1 cellular context compared by ENCODE assay signal in genomic region chr17:1573932-1574696, GRCh38.
A peak's percentile ranks its signal among the peaks of the same experiment; 100 is the strongest.
TF ChIP-seq lines count a peak whose summit lies in the region.

No MANE protein-coding gene starts in this region.

TF ChIP-seq in HepG2, 621 proteins besides CTCF, POLR2A, EP300 and RAD21 (continued from another document and continues in another):
- TF ChIP-seq, protein P1, sequence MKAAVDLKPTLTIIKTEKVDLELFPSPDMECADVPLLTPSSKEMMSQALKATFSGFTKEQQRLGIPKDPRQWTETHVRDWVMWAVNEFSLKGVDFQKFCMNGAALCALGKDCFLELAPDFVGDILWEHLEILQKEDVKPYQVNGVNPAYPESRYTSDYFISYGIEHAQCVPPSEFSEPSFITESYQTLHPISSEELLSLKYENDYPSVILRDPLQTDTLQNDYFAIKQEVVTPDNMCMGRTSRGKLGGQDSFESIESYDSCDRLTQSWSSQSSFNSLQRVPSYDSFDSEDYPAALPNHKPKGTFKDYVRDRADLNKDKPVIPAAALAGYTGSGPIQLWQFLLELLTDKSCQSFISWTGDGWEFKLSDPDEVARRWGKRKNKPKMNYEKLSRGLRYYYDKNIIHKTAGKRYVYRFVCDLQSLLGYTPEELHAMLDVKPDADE (CRISPR knock-in tag; IDR thresholded peaks at IDR 0.05), result no peak
- TF ChIP-seq, protein P2, sequence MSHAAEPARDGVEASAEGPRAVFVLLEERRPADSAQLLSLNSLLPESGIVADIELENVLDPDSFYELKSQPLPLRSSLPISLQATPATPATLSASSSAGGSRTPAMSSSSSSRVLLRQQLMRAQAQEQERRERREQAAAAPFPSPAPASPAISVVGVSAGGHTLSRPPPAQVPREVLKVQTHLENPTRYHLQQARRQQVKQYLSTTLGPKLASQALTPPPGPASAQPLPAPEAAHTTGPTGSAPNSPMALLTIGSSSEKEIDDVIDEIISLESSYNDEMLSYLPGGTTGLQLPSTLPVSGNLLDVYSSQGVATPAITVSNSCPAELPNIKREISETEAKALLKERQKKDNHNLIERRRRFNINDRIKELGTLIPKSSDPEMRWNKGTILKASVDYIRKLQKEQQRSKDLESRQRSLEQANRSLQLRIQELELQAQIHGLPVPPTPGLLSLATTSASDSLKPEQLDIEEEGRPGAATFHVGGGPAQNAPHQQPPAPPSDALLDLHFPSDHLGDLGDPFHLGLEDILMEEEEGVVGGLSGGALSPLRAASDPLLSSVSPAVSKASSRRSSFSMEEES (CRISPR knock-in tag; IDR thresholded peaks at IDR 0.05), result no peak
- TF ChIP-seq AFF4 (CRISPR knock-in tag; IDR thresholded peaks at IDR 0.05) (no peak), ZNF451 (CRISPR knock-in tag; IDR thresholded peaks at IDR 0.05) (no peak), LRRFIP1 (CRISPR knock-in tag; conservative IDR thresholded peaks at IDR 0.05) (no peak), AHR (CRISPR knock-in tag; IDR thresholded peaks at IDR 0.05) (0 out of 2 replicates have a peak, but pooled peaks have one; percentile 13), ZMYM4 (CRISPR knock-in tag; IDR thresholded peaks at IDR 0.05) (no peak), ZNF788 (CRISPR knock-in tag; IDR thresholded peaks at IDR 0.05; ENCODE audit: borderline replicate concordance) (peak; percentile 66; the same call in 1 of the 2 replicates), TBL1XR1 (IDR thresholded peaks at IDR 0.05; ENCODE audit: borderline replicate concordance, low read length, partially characterized antibody) (no peak), HOXA3 (CRISPR knock-in tag; IDR thresholded peaks at IDR 0.05) (peak; percentile 40; the same call in 1 of the 2 replicates), AGO1 (IDR thresholded peaks at IDR 0.05; ENCODE audit: low read depth, low read length, poor library complexity, severe bottlenecking) (no peak), ZNF713 (CRISPR knock-in tag; IDR thresholded peaks at IDR 0.05) (no peak), ZNF276 (CRISPR knock-in tag; IDR thresholded peaks at IDR 0.05; ENCODE audit: low read depth) (no peak), NKX3-1 (CRISPR knock-in tag; IDR thresholded peaks at IDR 0.05) (no peak), ZSCAN21 (CRISPR knock-in tag; IDR thresholded peaks at IDR 0.05; ENCODE audit: borderline replicate concordance) (peak; percentile 37; the same call in 1 of the 2 replicates), ZNF563 (CRISPR knock-in tag; IDR thresholded peaks at IDR 0.05) (no peak), ZBTB43 (CRISPR knock-in tag; conservative IDR thresholded peaks at IDR 0.05) (no peak), ZBTB40 (IDR thresholded peaks at IDR 0.05) (no peak), ZBTB40 (CRISPR knock-in tag; IDR thresholded peaks at IDR 0.05) (no peak), HMG20B (CRISPR knock-in tag; conservative IDR thresholded peaks at IDR 0.05) (no peak), NCOA1 (CRISPR knock-in tag; IDR thresholded peaks at IDR 0.05) (no peak), EZH2 (conservative IDR thresholded peaks at IDR 0.05; ENCODE audit: low read depth, low read length) (no peak), PHF21A (CRISPR knock-in tag; IDR thresholded peaks at IDR 0.05) (no peak), KMT2B (CRISPR knock-in tag; IDR thresholded peaks at IDR 0.05) (0 out of 2 replicates have a peak, but pooled peaks have one; percentile 23), ZNF329 (CRISPR knock-in tag; IDR thresholded peaks at IDR 0.05; ENCODE audit: low read depth) (no peak), ZNF468 (CRISPR knock-in tag; IDR thresholded peaks at IDR 0.05) (no peak), MLLT10 (CRISPR knock-in tag; IDR thresholded peaks at IDR 0.05) (no peak), ZNF800 (CRISPR knock-in tag; IDR thresholded peaks at IDR 0.05) (no peak), FOXO1 (CRISPR knock-in tag; IDR thresholded peaks at IDR 0.05) (0 out of 2 replicates have a peak, but pooled peaks have one; percentile 27), ZNF10 (CRISPR knock-in tag; IDR thresholded peaks at IDR 0.05; ENCODE audit: borderline replicate concordance, low read depth) (no peak), KLF11 (CRISPR knock-in tag; IDR thresholded peaks at IDR 0.05) (no peak; the same call in 1 of the 2 replicates)
- TF ChIP-seq, protein P3, sequence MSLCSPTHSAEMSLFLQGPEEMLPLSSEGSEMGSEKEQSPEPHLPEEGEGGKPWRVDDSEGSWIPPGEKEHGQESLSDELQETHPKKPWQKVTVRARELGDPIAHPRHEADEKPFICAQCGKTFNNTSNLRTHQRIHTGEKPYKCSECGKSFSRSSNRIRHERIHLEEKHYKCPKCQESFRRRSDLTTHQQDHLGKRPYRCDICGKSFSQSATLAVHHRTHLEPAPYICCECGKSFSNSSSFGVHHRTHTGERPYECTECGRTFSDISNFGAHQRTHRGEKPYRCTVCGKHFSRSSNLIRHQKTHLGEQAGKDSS (CRISPR knock-in tag; IDR thresholded peaks at IDR 0.05; ENCODE audit: borderline replicate concordance, low read depth), result no peak
